ENCODE assay signal across 8 cellular contexts in genomic region chr1:37513795-37514349, GRCh38. TPM values are rescaled to one million over a fixed set of nuclear protein-coding genes. Genes with fewer than 3 reads are reported as not detected.
DNase-seq lines count a peak whose midpoint lies in the region; ATAC-seq, FAIRE-seq and TF ChIP-seq lines count a peak whose summit lies in the region.

No MANE protein-coding gene starts in this region.

- H3K4me1 ChIP-seq in cardiac muscle cell (ENCODE audit: low read depth) = peaks cover 7% of the 10 kb centered on the region
- peaks cover 7 to 11% of the 10 kb centered on the region in 2 donors for H3K4me1 ChIP-seq in kidney (ENCODE audit: control insufficient read depth in 1 of 2, insufficient read depth in 1 of 2, low read depth in 1 of 2, low read length in 2 of 2)

- peak overlapping the region; percentile 90 to 99 (median 94) for H3K4me3 Mint-ChIP-seq in IgD-negative memory B cell
- peak overlapping the region; percentile 98 for H3K4me3 Mint-ChIP-seq in T-helper 17 cell
- peak overlapping the region; percentile 91 to 99 (median 99) for H3K4me3 Mint-ChIP-seq in brain

- peak overlapping the region; percentile 51 to 69 for H3K9ac ChIP-seq in kidney (ENCODE audit: low read length in 2 of 2)

- H3K9me3 ChIP-seq in cardiac muscle cell (ENCODE audit: low read depth) (no peaks in the 10 kb centered on the region), T-helper 17 cell (ENCODE audit: control insufficient read depth, low read length, poor library complexity, severe bottlenecking) (no peaks in the 10 kb centered on the region), kidney (ENCODE audit: control insufficient read depth in 1 of 2, low read length in 2 of 2) (no peaks in the 10 kb centered on the region)

- peak overlapping the region; percentile 34 to 89 (median 88) for H3K27ac Mint-ChIP-seq in IgD-negative memory B cell
- peak overlapping the region; percentile 93 for H3K27ac Mint-ChIP-seq in T-helper 17 cell
- H3K27ac Mint-ChIP-seq in brain = peak overlapping the region; percentile 92 to 99 (median 97)

- H3K9me3 Mint-ChIP-seq in IgD-negative memory B cell (no peaks in the 10 kb centered on the region), brain (peaks cover 0 to 5% (median 0%) of the 10 kb centered on the region in 5 experiments)

- intact Hi-C loops in left ventricle myocardium superior (cut with micrococcal nuclease) (no loop called here), kidney (cut with DNase I) (no loop called here)

- ATAC-seq in left ventricle myocardium superior (no peak), T-helper 17 cell (peak; percentile 20)

- no peaks in the 10 kb centered on the region for H3K27me3 ChIP-seq in cardiac muscle cell

- peaks cover 5% of the 10 kb centered on the region for H3K36me3 Mint-ChIP-seq in IgD-negative memory B cell
- H3K36me3 Mint-ChIP-seq in T-helper 17 cell (ENCODE audit: low read depth) = peaks cover 2% of the 10 kb centered on the region
- H3K36me3 Mint-ChIP-seq in brain = peaks cover 31% of the 10 kb centered on the region

- H3K4me1 Mint-ChIP-seq in IgD-negative memory B cell (peaks cover 27 to 29% (median 27%) of the 10 kb centered on the region in 3 donors), T-helper 17 cell (peaks cover 32% of the 10 kb centered on the region), brain (peaks cover 41% of the 10 kb centered on the region)

- H3K4me3 ChIP-seq in cardiac muscle cell (peak overlapping the region; percentile 80), kidney (ENCODE audit: low read length in 2 of 2) (peak overlapping the region; percentile 79 to 86)

- TF ChIP-seq CTCF in cardiac muscle cell (IDR thresholded peaks at IDR 0.05; ENCODE audit: low read depth, low read length) (no peak), brain (conservative IDR thresholded peaks at IDR 0.05) (no peak), kidney (IDR thresholded peaks at IDR 0.05; ENCODE audit: borderline replicate concordance, extremely low read depth, insufficient read depth) (no peak)

- peaks cover 1% of the 10 kb centered on the region for H3K36me3 ChIP-seq in cardiac muscle cell
- peaks cover 4 to 10% of the 10 kb centered on the region in 2 donors for H3K36me3 ChIP-seq in kidney (ENCODE audit: control insufficient read depth in 1 of 2, insufficient read depth in 2 of 2, low read length in 2 of 2)

- H3K27me3 Mint-ChIP-seq in IgD-negative memory B cell = peaks cover under 1% of the 10 kb centered on the region
- no peaks in the 10 kb centered on the region for H3K27me3 Mint-ChIP-seq in T-helper 17 cell
- peaks cover 7% of the 10 kb centered on the region for H3K27me3 Mint-ChIP-seq in brain

- no peak for FAIRE-seq in kidney (lab: Jason Lieb, UNC)

- DNase-seq in cardiac muscle cell (ENCODE audit: low read depth in 1 of 2, low spot score in 1 of 2) (peak; percentile 8 to 40), left ventricle myocardium superior (no peak), T-helper 17 cell (peak; percentile 11 to 31 (median 24)), kidney (no peak), T1000 (lab: John Stamatoyannopoulos, UW) (no peak)
- peak; percentile 16 to 48 (median 34) for DNase-seq in stimulated activated CD4-positive, alpha-beta T cell treated with anti-CD3 and anti-CD28 coated beads, Interleukin-1b, Interleukin-23, amount 100 ng/mL, for 24 hours (ENCODE audit: low read depth in 4 of 4, low spot score in 1 of 4)

- H3K27ac ChIP-seq in cardiac muscle cell (peak overlapping the region; percentile 79), kidney (ENCODE audit: low read depth in 2 of 2, low read length in 2 of 2) (peak overlapping the region in 1 of 2 donors; percentile 63)

RNA-seq across cellular contexts. Expression of gene MEAF6, which starts 0.7 kb away (rescaled TPM):
- total RNA-seq in cardiac muscle cell = 138 and 157 TPM in 2 replicates
- polyA plus RNA-seq in cardiac muscle cell = 68.2 and 77.0 TPM in 2 replicates
- total RNA-seq in left ventricle myocardium superior = 35.7 TPM
- 151 TPM for polyA plus RNA-seq in IgD-negative memory B cell
- total RNA-seq in T-helper 17 cell = 10 to 100 TPM; 54.7 to 58.0 TPM
- 129 TPM for polyA plus RNA-seq in brain (ENCODE audit: insufficient read depth, low read depth, low replicate concordance)
- 65.8 TPM for total RNA-seq in kidney
- polyA plus RNA-seq in kidney (ENCODE audit: insufficient read depth, low read depth, low replicate concordance) = 45.7 TPM

RNA-seq across cellular contexts. Expression of gene ZC3H12A, which starts 39.5 kb away (rescaled TPM):
- total RNA-seq in cardiac muscle cell = 8.8 and 14.0 TPM in 2 replicates
- polyA plus RNA-seq in cardiac muscle cell = 5.2 and 10.1 TPM in 2 replicates
- 4.3 TPM for total RNA-seq in left ventricle myocardium superior
- 20.6 TPM for polyA plus RNA-seq in IgD-negative memory B cell
- total RNA-seq in T-helper 17 cell = 100 to 1,000 TPM; 166 to 170 TPM
- 0.27 TPM for polyA plus RNA-seq in brain (ENCODE audit: insufficient read depth, low read depth, low replicate concordance)
- 21.1 TPM for total RNA-seq in kidney
- polyA plus RNA-seq in kidney (ENCODE audit: insufficient read depth, low read depth, low replicate concordance) = 3.8 TPM

RNA-seq across cellular contexts. Expression of gene SNIP1, which starts 40.2 kb away (rescaled TPM):
- total RNA-seq in cardiac muscle cell (12.8 and 18.4 TPM in 2 replicates), left ventricle myocardium superior (9.7 TPM), T-helper 17 cell (10 to 100 TPM; 51.1 to 58.5 TPM), kidney (20.1 TPM)
- polyA plus RNA-seq in cardiac muscle cell (6.1 and 6.6 TPM in 2 replicates), IgD-negative memory B cell (7.3 TPM), brain (ENCODE audit: insufficient read depth, low read depth, low replicate concordance) (8.5 TPM), kidney (ENCODE audit: insufficient read depth, low read depth, low replicate concordance) (3.9 TPM)

RNA-seq across cellular contexts. Expression of gene DNALI1, which starts 42.9 kb away (rescaled TPM):
- total RNA-seq in cardiac muscle cell = 28.7 and 43.2 TPM in 2 replicates
- polyA plus RNA-seq in cardiac muscle cell = 17.8 and 23.5 TPM in 2 replicates
- total RNA-seq in left ventricle myocardium superior = 2.3 TPM
- polyA plus RNA-seq in IgD-negative memory B cell = not detected
- total RNA-seq in T-helper 17 cell = not detected
- polyA plus RNA-seq in brain (ENCODE audit: insufficient read depth, low read depth, low replicate concordance) = 57.5 TPM
- total RNA-seq in kidney = 34.8 TPM
- polyA plus RNA-seq in kidney (ENCODE audit: insufficient read depth, low read depth, low replicate concordance) = 46.4 TPM

Comparison
In these comparisons a context has a peak if more than half of its experiments do, and no peak if none do; other contexts are left out.
1. DNase-seq: peak in cardiac muscle cell (2 of 2), T-helper 17 cell (3 of 3) and stimulated activated CD4-positive, alpha-beta T cell treated with anti-CD3 and anti-CD28 coated beads, Interleukin-1b, Interleukin-23, amount 100 ng/mL, for 24 hours (4 of 4); none in left ventricle myocardium superior (single experiment), kidney (single experiment) and T1000 (single experiment).
2. Peak in every context shown above with its lines, with median percentiles within 50 percentile points of each other: H3K27ac Mint-ChIP-seq and H3K4me3 Mint-ChIP-seq.